9 cellular contexts compared by ENCODE assay signal in the genomic region with DNA sequence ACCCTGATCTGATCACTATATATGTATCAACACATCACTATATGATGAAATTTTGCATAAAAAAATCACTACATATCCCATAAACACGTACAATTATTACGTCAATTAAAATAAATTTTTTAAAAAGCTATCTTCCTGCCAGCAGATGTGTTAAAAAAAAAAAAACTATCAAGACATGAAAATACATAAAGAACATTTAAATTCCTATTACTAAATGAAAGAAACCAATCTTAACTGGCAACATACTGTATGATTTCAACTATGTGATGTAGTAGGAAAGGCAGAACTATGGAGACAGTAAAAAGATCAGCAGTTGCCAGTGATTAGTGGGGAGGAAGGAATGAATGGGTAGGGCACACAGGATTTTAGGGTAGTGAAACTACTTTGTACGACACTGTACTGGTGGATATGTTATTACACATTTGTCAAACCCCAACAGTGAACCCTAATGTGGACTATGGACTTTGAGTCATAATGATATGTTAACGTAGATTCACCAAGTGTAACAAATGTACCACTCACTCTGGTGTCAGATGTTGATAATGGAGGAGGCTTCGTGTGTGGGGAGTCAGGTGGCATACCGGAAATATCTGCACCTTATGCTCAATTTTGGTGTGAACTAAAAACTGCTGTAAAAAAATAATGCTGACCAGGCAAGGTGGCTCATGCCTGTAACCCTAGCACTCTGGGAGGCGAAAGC. TPM values are rescaled to one million over a fixed set of nuclear protein-coding genes. Genes with fewer than 3 reads are reported as not detected.
A peak's percentile ranks its signal among the peaks of the same experiment; 100 is the strongest.
DNase-seq lines count a peak whose midpoint lies in the region; ATAC-seq, FAIRE-seq and TF ChIP-seq lines count a peak whose summit lies in the region.
"Had no signal": no experiment of that assay in that cellular context is flagged by ENCODE, and none has a peak within 500 bp of the region (broad histone marks: within the 10 kb centered on the region; RNA-seq: fewer than 3 reads in every experiment).

No MANE protein-coding gene starts in this region.

- H3K27me3 ChIP-seq in endocrine pancreas (ENCODE audit: control insufficient read depth, insufficient read depth, low read length) (no peaks in the 10 kb centered on the region), prostate gland (replicated peaks; ENCODE audit: insufficient read depth) (no peaks in the 10 kb centered on the region)

- no peak overlapping the region for H3K4me3 Mint-ChIP-seq in T-helper 2 cell treated with Interferon-gamma antibody and Interleukin-4, amounts not matched to agents 5 μg/mL and 100 μg/mL, for 36 hours

- DNase-seq in GM10266 (ENCODE audit: extremely low spot score): peak; percentile 30
- DNase-seq in HUDEP-2 (lab: John Stamatoyannopoulos, UW; ENCODE audit: unreplicated experiment in 76 of 76): no peak
- no peak for DNase-seq in prostate gland (ENCODE audit: low spot score)
- no peak for DNase-seq in T-helper 2 cell treated with Interferon-gamma antibody and Interleukin-4, amounts not matched to agents 5 μg/mL and 100 μg/mL, for 36 hours (ENCODE audit: low spot score)
- no peak for DNase-seq in kidney

- TF ChIP-seq CTCF in GM10266 (IDR thresholded peaks at IDR 0.05; ENCODE audit: control insufficient read depth, insufficient read depth, low read depth, missing control alignments) (no peak), prostate gland (IDR thresholded peaks at IDR 0.05) (no peak), kidney (IDR thresholded peaks at IDR 0.05; ENCODE audit: borderline replicate concordance, extremely low read depth, insufficient read depth) (no peak)

- intact Hi-C loops in prostate gland (cut with DNase I): no loop called here
- intact Hi-C loops in kidney (cut with DNase I): no loop called here

- H3K9ac ChIP-seq in endocrine pancreas (ENCODE audit: control insufficient read depth, insufficient read depth, low read length) (no peak overlapping the region), kidney (ENCODE audit: low read length in 2 of 2) (no peak overlapping the region)

- no peaks in the 10 kb centered on the region for H3K9me3 Mint-ChIP-seq in T-helper 2 cell treated with Interferon-gamma antibody and Interleukin-4, amounts not matched to agents 5 μg/mL and 100 μg/mL, for 36 hours

- WGBS in prostate gland: 97% methylated on average over 7 of the region's 7 CpGs

- ATAC-seq in GM21390 (IDR thresholded peaks at IDR 0.05; ENCODE audit: unreplicated experiment): peak; percentile 82
- ATAC-seq in HG03469 (IDR thresholded peaks at IDR 0.05; ENCODE audit: unreplicated experiment): peak; percentile 88

- H3K4me1 Mint-ChIP-seq in T-helper 2 cell treated with Interferon-gamma antibody and Interleukin-4, amounts not matched to agents 5 μg/mL and 100 μg/mL, for 36 hours (ENCODE audit: low read depth): peaks cover 24% of the 10 kb centered on the region

- H3K9me3 ChIP-seq in endocrine pancreas (ENCODE audit: control insufficient read depth, low read length) (no peaks in the 10 kb centered on the region), prostate gland (no peaks in the 10 kb centered on the region), kidney (ENCODE audit: control insufficient read depth in 1 of 2, low read length in 2 of 2) (no peaks in the 10 kb centered on the region)

- no peaks in the 10 kb centered on the region for H3K27me3 Mint-ChIP-seq in T-helper 2 cell treated with Interferon-gamma antibody and Interleukin-4, amounts not matched to agents 5 μg/mL and 100 μg/mL, for 36 hours (ENCODE audit: low read depth)

- H3K27ac Mint-ChIP-seq in T-helper 2 cell treated with Interferon-gamma antibody and Interleukin-4, amounts not matched to agents 5 μg/mL and 100 μg/mL, for 36 hours: no peak overlapping the region

- H3K27ac ChIP-seq in prostate gland: no peak overlapping the region
- no peak overlapping the region for H3K27ac ChIP-seq in kidney (ENCODE audit: low read depth in 2 of 2, low read length in 2 of 2)

- peak overlapping the region; percentile 71 for H3K4me3 ChIP-seq in endocrine pancreas (ENCODE audit: control insufficient read depth, insufficient read depth, low read length)
- no peak overlapping the region for H3K4me3 ChIP-seq in prostate gland
- H3K4me3 ChIP-seq in kidney (ENCODE audit: low read length in 2 of 2): no peak overlapping the region

- H3K4me1 ChIP-seq in endocrine pancreas (ENCODE audit: control insufficient read depth, insufficient read depth, low read length) (no peaks in the 10 kb centered on the region), prostate gland (replicated peaks) (no peaks in the 10 kb centered on the region), kidney (ENCODE audit: control insufficient read depth in 1 of 2, insufficient read depth in 1 of 2, low read depth in 1 of 2, low read length in 2 of 2) (peaks cover 6 to 13% of the 10 kb centered on the region in 2 donors)

- H3K36me3 ChIP-seq in endocrine pancreas (ENCODE audit: control insufficient read depth, insufficient read depth, low read length) (no peaks in the 10 kb centered on the region), prostate gland (no peaks in the 10 kb centered on the region), kidney (ENCODE audit: control insufficient read depth in 1 of 2, insufficient read depth in 2 of 2, low read length in 2 of 2) (no peaks in the 10 kb centered on the region)

- no peak for TF ChIP-seq POLR2A in prostate gland (IDR thresholded peaks at IDR 0.05)

- FAIRE-seq in kidney (lab: Jason Lieb, UNC): no peak
- FAIRE-seq: endometrium had no signal

- peaks cover 26% of the 10 kb centered on the region for H3K36me3 Mint-ChIP-seq in T-helper 2 cell treated with Interferon-gamma antibody and Interleukin-4, amounts not matched to agents 5 μg/mL and 100 μg/mL, for 36 hours (ENCODE audit: low read depth)

RNA-seq across cellular contexts. Expression of gene USP34, which starts 27.4 kb away (rescaled TPM):
- total RNA-seq in prostate gland: 100 to 1,000 TPM in 1 of 2 donors, 10 to 100 TPM in 1; 94.1 to 206 TPM
- 112 TPM for total RNA-seq in kidney
- polyA plus RNA-seq in kidney (ENCODE audit: insufficient read depth, low read depth, low replicate concordance): 37.2 TPM
